Comparison of ENCODE assay signal across 9 cellular contexts in the genomic region with DNA sequence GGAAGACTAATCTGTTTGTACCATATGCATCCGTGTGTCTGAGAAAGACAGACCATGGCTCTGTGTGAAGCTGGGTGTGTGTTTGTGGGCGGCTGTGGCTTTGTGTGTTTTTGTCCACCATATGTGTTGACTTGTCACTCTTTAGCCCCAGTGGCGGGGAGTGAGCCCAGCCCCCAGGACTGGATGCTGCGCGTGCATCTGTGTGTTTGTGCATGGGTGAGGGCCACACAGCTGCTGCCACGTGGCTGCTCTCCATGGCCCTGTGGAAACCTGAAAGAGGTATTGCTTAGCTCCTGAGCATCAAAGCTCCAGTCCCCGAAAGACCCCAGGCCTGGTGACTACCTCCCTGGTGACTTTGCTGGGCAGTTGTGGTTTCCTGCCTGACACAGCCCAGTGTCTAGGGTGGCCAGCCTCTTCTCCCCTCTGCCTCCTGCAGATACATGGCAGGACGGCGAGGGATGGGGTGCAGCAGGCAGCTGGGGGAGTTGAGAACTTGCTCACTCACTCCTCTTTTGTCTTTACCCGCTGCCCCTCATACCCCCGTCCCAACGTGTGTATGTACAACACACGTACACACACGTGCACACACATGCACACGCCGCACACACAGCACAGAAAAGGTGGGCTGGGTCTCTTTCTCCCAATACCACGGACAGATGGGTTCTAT. TPM values are rescaled to one million over a fixed set of nuclear protein-coding genes. Genes with fewer than 3 reads are reported as not detected.
DNase-seq lines count a peak whose midpoint lies in the region; FAIRE-seq and TF ChIP-seq lines count a peak whose summit lies in the region.
"Had no signal": no experiment of that assay in that cellular context is flagged by ENCODE, and none has a peak within 500 bp of the region (broad histone marks: within the 10 kb centered on the region; RNA-seq: fewer than 3 reads in every experiment).

No MANE protein-coding gene starts in this region.

- no peak for TF ChIP-seq CTCF in HFF-Myc (IDR thresholded peaks at IDR 0.05; ENCODE audit: low read depth, low read length, missing control alignments)
- no peak for TF ChIP-seq CTCF in ascending aorta (IDR thresholded peaks at IDR 0.05)
- no peak for TF ChIP-seq CTCF in smooth muscle cell (IDR thresholded peaks at IDR 0.05; ENCODE audit: borderline replicate concordance, insufficient read depth, poor library complexity, severe bottlenecking)

- H3K27me3 Mint-ChIP-seq in immature natural killer cell (ENCODE audit: low read depth in 3 of 3) = peaks cover 15 to 21% (median 16%) of the 10 kb centered on the region in 3 donors

- peak overlapping the region; percentile 21 for H3K4me3 ChIP-seq in HFF-Myc (replicated peaks; ENCODE audit: low read depth, low read length)
- peak overlapping the region; percentile 44 to 77 for H3K4me3 ChIP-seq in ascending aorta
- peak overlapping the region; percentile 54 for H3K4me3 ChIP-seq in smooth muscle cell

- peaks cover 68% of the 10 kb centered on the region for H3K79me2 ChIP-seq in smooth muscle cell (ENCODE audit: low read depth)

- no peak for TF ChIP-seq POLR2A in H54 (IDR thresholded peaks at IDR 0.05; ENCODE audit: low read depth, low read length)

- H3K27me3 ChIP-seq in ascending aorta = no peaks in the 10 kb centered on the region
- H3K27me3 ChIP-seq in smooth muscle cell (ENCODE audit: low read depth) = no peaks in the 10 kb centered on the region

- WGBS in smooth muscle cell (ENCODE audit: low lambda C conversion rate) = 24% methylated on average over 16 of the region's 17 CpGs

- peak overlapping the region; percentile 58 to 70 for H3K27ac ChIP-seq in ascending aorta
- H3K27ac ChIP-seq in smooth muscle cell (ENCODE audit: low read depth) = peak overlapping the region; percentile 70

- intact Hi-C loops in ascending aorta (cut with DNase I) = loop anchor here (2.0 kb wide), 1 partner anchor 15 kb away; no protein-coding TSS in a partner anchor

- H3K36me3 ChIP-seq in ascending aorta = no peaks in the 10 kb centered on the region
- no peaks in the 10 kb centered on the region for H3K36me3 ChIP-seq in smooth muscle cell (ENCODE audit: low read depth)

- H3K4me1 ChIP-seq in ascending aorta = peaks cover 0 to 10% of the 10 kb centered on the region in 2 donors
- H3K4me1 ChIP-seq in smooth muscle cell (ENCODE audit: low read depth) = peaks cover 47% of the 10 kb centered on the region

- no peak overlapping the region for H3K9ac ChIP-seq in smooth muscle cell (ENCODE audit: low read depth)

- peak overlapping the region in 3 of 5 donors; percentile 53 to 73 (median 64) for H3K4me3 Mint-ChIP-seq in immature natural killer cell

- H3K9me3 Mint-ChIP-seq in immature natural killer cell = no peaks in the 10 kb centered on the region

- peaks cover 23% of the 10 kb centered on the region for H3F3A ChIP-seq in smooth muscle cell (ENCODE audit: low read depth)

- peaks cover 52% of the 10 kb centered on the region for H4K20me1 ChIP-seq in smooth muscle cell (ENCODE audit: low read depth)

- no peak overlapping the region for H2AFZ ChIP-seq in smooth muscle cell (ENCODE audit: low read depth)

- no peaks in the 10 kb centered on the region for H3K36me3 Mint-ChIP-seq in immature natural killer cell

- FAIRE-seq in H54 (lab: Jason Lieb, UNC) = no peak

- H3K9me3 ChIP-seq in ascending aorta (no peaks in the 10 kb centered on the region), smooth muscle cell (replicated peaks; ENCODE audit: low read depth) (no peaks in the 10 kb centered on the region)

- no peak overlapping the region for H3K27ac Mint-ChIP-seq in immature natural killer cell

- H3K4me1 Mint-ChIP-seq in immature natural killer cell = peaks cover 5 to 7% of the 10 kb centered on the region in 2 donors

- DNase-seq in HFF-Myc (ENCODE audit: extremely low read depth, low read depth) (peak; percentile 22), ascending aorta (ENCODE audit: low spot score in 2 of 2) (no peak), immature natural killer cell (no peak), smooth muscle cell (lab: John Stamatoyannopoulos, UW; ENCODE audit: unreplicated experiment) (no peak), GM19240 (ENCODE audit: insufficient read length, low spot score) (no peak), HuH-7 (ENCODE audit: low spot score) (no peak), activated gamma-delta T cell (lab: John Stamatoyannopoulos, UW) (no peak), H54 (ENCODE audit: insufficient read length, low spot score) (no peak)
- DNase-seq: activated CD8-positive, alpha-beta memory T cell treated with anti-CD3 and anti-CD28 coated beads, Interleukin-2, amount 50 U/mL, for 4 hours had no signal

- peak overlapping the region; percentile 89 for H3K4me2 ChIP-seq in smooth muscle cell

RNA-seq across cellular contexts. Expression of a gene that starts 6.5 kb away (rescaled TPM):
- 1.2 TPM for total RNA-seq in ascending aorta
- 1 to 10 TPM in 1 of 3 donors, not detected in 2; 3.0 TPM for polyA plus RNA-seq in immature natural killer cell
- 9.9 and 11.1 TPM in 2 replicates for total RNA-seq in smooth muscle cell
- polyA plus RNA-seq in smooth muscle cell = 23.1 and 31.6 TPM in 2 replicates
